ENCODE assay signal across 25 cellular contexts in the genomic region with DNA sequence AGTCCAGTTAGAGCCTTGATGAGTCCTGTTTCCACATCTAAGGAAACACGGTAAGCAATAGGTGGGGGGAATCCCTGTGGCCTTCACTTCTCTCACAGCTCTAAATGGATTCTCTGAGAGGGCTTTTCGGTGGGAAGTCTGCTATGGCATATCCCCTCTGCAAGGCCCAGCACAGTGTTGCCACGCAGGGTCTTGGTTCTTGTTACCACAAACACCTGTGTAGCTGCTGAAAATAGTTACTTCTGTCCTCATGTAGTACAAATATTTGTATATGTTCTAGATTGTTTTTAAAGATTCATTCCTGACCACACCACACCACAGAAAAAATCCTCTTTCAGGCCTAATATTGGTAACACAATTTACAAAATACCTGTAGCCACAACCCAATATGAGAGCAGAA. TPM values are rescaled to one million over a fixed set of nuclear protein-coding genes. Genes with fewer than 3 reads are reported as not detected.
"Had no signal": no experiment of that assay in that cellular context is flagged by ENCODE, and none has a peak within 500 bp of the region (broad histone marks: within the 10 kb centered on the region; RNA-seq: fewer than 3 reads in every experiment).

No MANE protein-coding gene starts in this region.

- H2AFZ ChIP-seq: neural progenitor cell had no signal

- H3K36me3 ChIP-seq: neural progenitor cell, pancreas, prostate gland, right lobe of liver, sigmoid colon, stomach, thoracic aorta, thyroid gland, transverse colon, upper lobe of left lung, vagina had no signal

- H3K4me2 ChIP-seq: neural progenitor cell had no signal

- H3K27ac ChIP-seq: neural progenitor cell, pancreas, prostate gland, right lobe of liver, sigmoid colon, stomach, thoracic aorta, thyroid gland, transverse colon, upper lobe of left lung, vagina had no signal

- H3K9me3 ChIP-seq: pancreas, prostate gland, thyroid gland, vagina had no signal

- H3K9ac ChIP-seq: neural progenitor cell had no signal

- H3K4me3 ChIP-seq: neural progenitor cell, pancreas, prostate gland, right lobe of liver, sigmoid colon, stomach, thoracic aorta, thyroid gland, transverse colon, upper lobe of left lung, vagina had no signal

- ATAC-seq: naive thymus-derived CD4-positive, alpha-beta T cell; natural killer cell; pancreas; right cardiac atrium; right lobe of liver; stimulated activated effector memory CD8-positive, alpha-beta T cell treated with anti-CD3 and anti-CD28 coated beads, Interleukin-12 subunit alpha, Interleukin-12 subunit beta, amount 100 ng/mL, for 72 hours; stimulated activated naive B cell treated with anti-CD40 and anti-IgM and Interleukin-4, amounts not matched to agents 10 μg/mL and 1 μg/mL and 100 μg/mL, for 72 hours had no signal

- H3K4me1 ChIP-seq: neural progenitor cell had no signal

- DNase-seq: naive thymus-derived CD4-positive, alpha-beta T cell; natural killer cell; occipital lobe; pancreas; right cardiac atrium; right lobe of liver; sigmoid colon; small intestine; stimulated activated CD4-positive, alpha-beta T cell treated with anti-CD3 and anti-CD28 coated beads, Interleukin-15, amount 100 ng/mL, for 24 hours; stimulated activated CD4-positive, alpha-beta T cell treated with anti-CD3 and anti-CD28 coated beads, Interleukin-2, amount 100 ng/mL, for 24 hours; stimulated activated CD4-positive, alpha-beta T cell treated with anti-CD3 and anti-CD28 coated beads, Interleukin-2, amount 100 ng/mL, for 48 hours; stimulated activated CD4-positive, alpha-beta T cell treated with anti-CD3 and anti-CD28 coated beads, Interleukin-4, amount 100 ng/mL, for 24 hours; stimulated activated naive B cell treated with anti-CD40 and anti-IgM and Interleukin-4, amounts not matched to agents 10 μg/mL and 1 μg/mL and 100 μg/mL, for 72 hours; stimulated activated naive CD4-positive, alpha-beta T cell treated with Interleukin-2 at 50 U/mL for 16 hours; stomach; thyroid gland; transverse colon; upper lobe of left lung had no signal

RNA-seq across cellular contexts. Expression of gene ACTA1, which starts 5.6 kb away (rescaled TPM):
- total RNA-seq: naive thymus-derived CD4-positive, alpha-beta T cell; osteoblast; subcutaneous adipose tissue; vagina had no signal
- polyA plus RNA-seq: naive thymus-derived CD4-positive, alpha-beta T cell had no signal
